9 cellular contexts compared by ENCODE assay signal in genomic region chr16:85759631-85760419, GRCh38. TPM values are rescaled to one million over a fixed set of nuclear protein-coding genes. Genes with fewer than 3 reads are reported as not detected.
A peak's percentile ranks its signal among the peaks of the same experiment; 100 is the strongest.
DNase-seq lines count a peak whose midpoint lies in the region; ATAC-seq and TF ChIP-seq lines count a peak whose summit lies in the region.
"Had no signal": no experiment of that assay in that cellular context is flagged by ENCODE, and none has a peak within 500 bp of the region (broad histone marks: within the 10 kb centered on the region; RNA-seq: fewer than 3 reads in every experiment).

No MANE protein-coding gene starts in this region.

- no peak overlapping the region for H3K27ac ChIP-seq in AG04450 (ENCODE audit: low read depth, low read length)
- no peak overlapping the region for H3K27ac ChIP-seq in foreskin keratinocyte

- peaks cover 15% of the 10 kb centered on the region for H3K4me1 ChIP-seq in foreskin keratinocyte
- H3K4me1 ChIP-seq: HAP-1 had no signal

- CTCF ChIA-PET in AG04450 (lab: Charles Lee) = interaction anchor here (1.3 kb wide), 1 partner anchor 11 kb away, joined by 3 read pairs; no protein-coding TSS in a partner anchor

- no peak overlapping the region for H3K4me3 ChIP-seq in AG04450 (ENCODE audit: low read depth, low read length)
- H3K4me3 ChIP-seq: HAP-1 had no signal

- in situ Hi-C loops in GM13977 (cut with MboI; ENCODE audit: low pct_unique_long_range_greater_than_20kb, low sequenced_read_pairs, unreplicated experiment) = no loop called here
- in situ Hi-C loops in SK-MEL-5 (cut with HindIII; ENCODE audit: low pct_unique_long_range_greater_than_20kb, low sequenced_read_pairs) = no loop called here

- ATAC-seq in foreskin keratinocyte = peak; percentile 66
- no peak for ATAC-seq in GM18520 (IDR thresholded peaks at IDR 0.05; ENCODE audit: unreplicated experiment)
- no peak for ATAC-seq in GM18873 (IDR thresholded peaks at IDR 0.05; ENCODE audit: low FRiP score, unreplicated experiment)

- no peaks in the 10 kb centered on the region for H3K27me3 ChIP-seq in AG04450 (ENCODE audit: control insufficient read depth, insufficient read depth, low read length)
- H3K27me3 ChIP-seq in foreskin keratinocyte = no peaks in the 10 kb centered on the region

- peak; percentile 38 for TF ChIP-seq CTCF in AG04450 (IDR thresholded peaks at IDR 0.05; ENCODE audit: low read depth, low read length)
- TF ChIP-seq CTCF in GM13977 (IDR thresholded peaks at IDR 0.05; ENCODE audit: extremely low read depth, insufficient read depth, missing control alignments) = peak; percentile 93
- peak; percentile 87 for TF ChIP-seq CTCF in foreskin keratinocyte (conservative IDR thresholded peaks at IDR 0.05)

- POLR2A ChIA-PET in AG04450 (lab: Yijun Ruan, JAX) = no interaction called here

- no peaks in the 10 kb centered on the region for H3K9me3 ChIP-seq in AG04450 (ENCODE audit: control insufficient read depth, insufficient read depth, low read length)
- H3K9me3 ChIP-seq: HAP-1 had no signal

- no peak for DNase-seq in AG04450 (ENCODE audit: low read depth, low spot score)
- peak; percentile 70 for DNase-seq in GM13977 (ENCODE audit: low spot score)
- DNase-seq in SK-MEL-5 (ENCODE audit: low read depth, low spot score) = peak; percentile 59
- no peak for DNase-seq in foreskin keratinocyte
- no peak for DNase-seq in kidney glomerular epithelial cell (lab: John Stamatoyannopoulos, UW)
- no peak for DNase-seq in cerebellar nuclear complex (lab: John Stamatoyannopoulos, UW)

RNA-seq across cellular contexts. Expression of gene C16orf74, which starts 8.9 kb away (rescaled TPM):
- polyA plus RNA-seq in AG04450 (2011; rRNA removed) (3.2 and 5.0 TPM in 2 replicates), foreskin keratinocyte (145 and 164 TPM in 2 replicates)
- polyA minus RNA-seq in AG04450 (2011; rRNA and poly(A)+ RNA removed) = 0.48 and 1.7 TPM in 2 replicates
- 3.8 and 6.1 TPM in 2 replicates for total RNA-seq in SK-MEL-5 (2014; rRNA removed; shearing (Covaris generic))
- polyA plus RNA-seq in SK-MEL-5 (2015; cell fraction: cytosol; rRNA removed) = 7.7 and 9.2 TPM in 2 replicates
- polyA plus RNA-seq in SK-MEL-5 (2015; cell fraction: nucleus; rRNA removed) = 3.3 and 9.3 TPM in 2 replicates
- 91.8 and 94.7 TPM in 2 replicates for total RNA-seq in foreskin keratinocyte

RNA-seq across cellular contexts. Expression of gene EMC8, which starts 39.5 kb away (rescaled TPM):
- 30.5 and 31.0 TPM in 2 replicates for polyA plus RNA-seq in AG04450 (2011; rRNA removed)
- 30.8 and 35.9 TPM in 2 replicates for polyA minus RNA-seq in AG04450 (2011; rRNA and poly(A)+ RNA removed)
- total RNA-seq in SK-MEL-5 (2014; rRNA removed; shearing (Covaris generic)) = 27.1 and 32.9 TPM in 2 replicates
- polyA plus RNA-seq in SK-MEL-5 (2015; cell fraction: cytosol; rRNA removed) = 44.4 and 51.0 TPM in 2 replicates
- polyA plus RNA-seq in SK-MEL-5 (2015; cell fraction: nucleus; rRNA removed) = 25.8 and 33.4 TPM in 2 replicates
- 41.7 and 42.9 TPM in 2 replicates for total RNA-seq in foreskin keratinocyte
- polyA plus RNA-seq in foreskin keratinocyte = 45.3 and 46.4 TPM in 2 replicates

RNA-seq across cellular contexts. Expression of gene COX4I1, which starts 39.7 kb away (rescaled TPM):
- polyA plus RNA-seq in AG04450 (2011; rRNA removed) (828 and 879 TPM in 2 replicates), foreskin keratinocyte (864 and 916 TPM in 2 replicates)
- polyA minus RNA-seq in AG04450 (2011; rRNA and poly(A)+ RNA removed) = 332 and 411 TPM in 2 replicates
- total RNA-seq in SK-MEL-5 (2014; rRNA removed; shearing (Covaris generic)) = 696 and 745 TPM in 2 replicates
- 509 and 646 TPM in 2 replicates for polyA plus RNA-seq in SK-MEL-5 (2015; cell fraction: cytosol; rRNA removed)
- polyA plus RNA-seq in SK-MEL-5 (2015; cell fraction: nucleus; rRNA removed) = 202 and 230 TPM in 2 replicates
- 545 and 564 TPM in 2 replicates for total RNA-seq in foreskin keratinocyte

Comparison
In these comparisons a context has a peak if more than half of its experiments do, and no peak if none do; other contexts are left out.
1. DNase-seq: peak in GM13977 (single experiment) and SK-MEL-5 (single experiment); none in AG04450 (single experiment), foreskin keratinocyte (0 of 2), kidney glomerular epithelial cell (single experiment) and cerebellar nuclear complex (0 of 2).
2. CTCF ChIP-seq: peak in every context shown above with its lines; median percentile 93 in GM13977; 87 in foreskin keratinocyte; 38 in AG04450.
3. RNA of gene C16orf74, which starts 8.9 kb away (total RNA-seq): 91.8 to 94.7 TPM in foreskin keratinocyte; 3.8 to 6.1 TPM in SK-MEL-5; every median in the first group is over 10 times any median in the second.